29 cellular contexts compared by ENCODE assay signal in the genomic region with DNA sequence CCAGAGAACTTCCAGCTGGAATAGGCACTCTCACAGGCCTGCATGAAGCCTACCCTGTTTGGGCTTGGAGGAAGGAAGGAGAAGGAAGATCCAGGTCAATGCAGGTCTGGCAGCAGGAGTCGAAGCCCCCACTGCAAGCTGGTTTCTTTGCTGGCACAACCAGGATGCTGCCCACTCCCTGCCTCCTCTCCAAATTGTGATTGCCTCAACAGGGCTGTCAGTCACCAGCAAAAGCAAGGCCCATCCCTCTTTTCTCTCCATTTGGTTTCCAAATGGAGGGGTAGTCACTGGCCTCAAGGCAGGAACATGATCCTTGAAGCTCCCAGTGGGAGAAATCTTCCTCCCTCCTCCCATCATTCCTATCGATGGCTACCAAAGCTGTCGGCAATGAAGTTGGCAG.
"Had no signal": no experiment of that assay in that cellular context is flagged by ENCODE, and none has a peak within 500 bp of the region (broad histone marks: within the 10 kb centered on the region; RNA-seq: fewer than 3 reads in every experiment).

No MANE protein-coding gene starts in this region.

- H3K4me3 ChIP-seq: neural progenitor cell, ovary, psoas muscle, right lobe of liver, sigmoid colon, suprapubic skin, testis, tibial artery, transverse colon, upper lobe of right lung, uterus had no signal

- DNase-seq: naive thymus-derived CD8-positive, alpha-beta T cell; occipital lobe; ovary; posterior cingulate gyrus; psoas muscle; right cardiac atrium; right lobe of liver; sigmoid colon; small intestine; stimulated activated CD4-positive, alpha-beta T cell treated with anti-CD3 and anti-CD28 coated beads, Interleukin-15, amount 100 ng/mL, for 24 hours; stimulated activated CD4-positive, alpha-beta T cell treated with anti-CD3 and anti-CD28 coated beads, Interleukin-2, amount 100 ng/mL, for 24 hours; stimulated activated CD4-positive, alpha-beta T cell treated with anti-CD3 and anti-CD28 coated beads, Interleukin-2, amount 100 ng/mL, for 48 hours; stimulated activated CD4-positive, alpha-beta T cell treated with anti-CD3 and anti-CD28 coated beads, Interleukin-4, amount 100 ng/mL, for 24 hours; stimulated activated naive CD4-positive, alpha-beta T cell; stimulated activated naive CD8-positive, alpha-beta T cell treated with anti-CD3 and anti-CD28 coated beads, Interleukin-15, amount 100 ng/mL, for 72 hours; stimulated activated naive CD8-positive, alpha-beta T cell treated with anti-CD3 and anti-CD28 coated beads, Interleukin-15, Interleukin-2, amounts not matched to agents 100 U/mL and 50 U/mL, for 24 hours; substantia nigra; testis; tibial artery; transverse colon; upper lobe of right lung; uterus had no signal

- H3K9me3 ChIP-seq: ovary, right lobe of liver, sigmoid colon, suprapubic skin, testis, tibial artery, transverse colon, upper lobe of right lung, uterus had no signal

- FAIRE-seq: small intestine had no signal

- H3K27me3 ChIP-seq: neural progenitor cell, ovary, right lobe of liver, sigmoid colon, suprapubic skin, testis, tibial artery, transverse colon, upper lobe of right lung, uterus had no signal

- H3K4me1 Mint-ChIP-seq: neural progenitor cell; stimulated activated memory B cell treated with anti-CD40 and anti-IgM and Interleukin-4, amounts not matched to agents 10 μg/mL and 1 μg/mL and 100 μg/mL, for 72 hours had no signal

- H3K27me3 Mint-ChIP-seq: naive thymus-derived CD8-positive, alpha-beta T cell; natural killer cell treated with Interleukin-12 subunit alpha and Interleukin-12 subunit beta and Interleukin-15 and Interleukin-18, amount 100 ng/mL, for 72 hours; progenitor cell of endocrine pancreas; stimulated activated memory B cell treated with anti-CD40 and anti-IgM and Interleukin-4, amounts not matched to agents 10 μg/mL and 1 μg/mL and 100 μg/mL, for 72 hours; stimulated activated naive CD8-positive, alpha-beta T cell treated with anti-CD3 and anti-CD28 coated beads, Interleukin-15, amount 100 ng/mL, for 72 hours; type B pancreatic cell had no signal

- ATAC-seq: naive thymus-derived CD8-positive, alpha-beta T cell; natural killer cell treated with Interleukin-12 subunit alpha and Interleukin-12 subunit beta and Interleukin-15 and Interleukin-18, amount 100 ng/mL, for 72 hours; psoas muscle; right cardiac atrium; stimulated activated memory B cell treated with anti-CD40 and anti-IgM and Interleukin-4, amounts not matched to agents 10 μg/mL and 1 μg/mL and 100 μg/mL, for 72 hours; stimulated activated naive CD8-positive, alpha-beta T cell treated with anti-CD3 and anti-CD28 coated beads, Interleukin-15, amount 100 ng/mL, for 72 hours; stimulated activated naive CD8-positive, alpha-beta T cell treated with anti-CD3 and anti-CD28 coated beads, Interleukin-15, Interleukin-2, amounts not matched to agents 100 U/mL and 50 U/mL, for 24 hours had no signal

- H3K4me1 ChIP-seq: neural progenitor cell, parathyroid adenoma, psoas muscle, right lobe of liver, sigmoid colon, suprapubic skin, testis, tibial artery, transverse colon, upper lobe of right lung, uterus had no signal

- H3K4me3 Mint-ChIP-seq: naive thymus-derived CD8-positive, alpha-beta T cell; natural killer cell treated with Interleukin-12 subunit alpha and Interleukin-12 subunit beta and Interleukin-15 and Interleukin-18, amount 100 ng/mL, for 72 hours; neural progenitor cell; stimulated activated memory B cell treated with anti-CD40 and anti-IgM and Interleukin-4, amounts not matched to agents 10 μg/mL and 1 μg/mL and 100 μg/mL, for 72 hours; type B pancreatic cell had no signal

- H2AFZ ChIP-seq: neural progenitor cell, parathyroid adenoma had no signal

- H3K36me3 ChIP-seq: ovary, uterus had no signal

- H3K9ac ChIP-seq: neural progenitor cell, parathyroid adenoma had no signal

- H3K4me2 ChIP-seq: neural progenitor cell had no signal

- H3K79me2 ChIP-seq: parathyroid adenoma had no signal

- H3K9me3 Mint-ChIP-seq: natural killer cell treated with Interleukin-12 subunit alpha and Interleukin-12 subunit beta and Interleukin-15 and Interleukin-18, amount 100 ng/mL, for 72 hours; stimulated activated memory B cell treated with anti-CD40 and anti-IgM and Interleukin-4, amounts not matched to agents 10 μg/mL and 1 μg/mL and 100 μg/mL, for 72 hours; type B pancreatic cell had no signal

- H3K27ac ChIP-seq: neural progenitor cell, ovary, parathyroid adenoma, psoas muscle, right lobe of liver, sigmoid colon, suprapubic skin, testis, tibial artery, transverse colon, upper lobe of right lung, uterus had no signal

- H3K27ac Mint-ChIP-seq: natural killer cell treated with Interleukin-12 subunit alpha and Interleukin-12 subunit beta and Interleukin-15 and Interleukin-18, amount 100 ng/mL, for 72 hours; neural progenitor cell; stimulated activated memory B cell treated with anti-CD40 and anti-IgM and Interleukin-4, amounts not matched to agents 10 μg/mL and 1 μg/mL and 100 μg/mL, for 72 hours; type B pancreatic cell had no signal
